Comparison of ENCODE assay signal across 15 cellular contexts in the genomic region with DNA sequence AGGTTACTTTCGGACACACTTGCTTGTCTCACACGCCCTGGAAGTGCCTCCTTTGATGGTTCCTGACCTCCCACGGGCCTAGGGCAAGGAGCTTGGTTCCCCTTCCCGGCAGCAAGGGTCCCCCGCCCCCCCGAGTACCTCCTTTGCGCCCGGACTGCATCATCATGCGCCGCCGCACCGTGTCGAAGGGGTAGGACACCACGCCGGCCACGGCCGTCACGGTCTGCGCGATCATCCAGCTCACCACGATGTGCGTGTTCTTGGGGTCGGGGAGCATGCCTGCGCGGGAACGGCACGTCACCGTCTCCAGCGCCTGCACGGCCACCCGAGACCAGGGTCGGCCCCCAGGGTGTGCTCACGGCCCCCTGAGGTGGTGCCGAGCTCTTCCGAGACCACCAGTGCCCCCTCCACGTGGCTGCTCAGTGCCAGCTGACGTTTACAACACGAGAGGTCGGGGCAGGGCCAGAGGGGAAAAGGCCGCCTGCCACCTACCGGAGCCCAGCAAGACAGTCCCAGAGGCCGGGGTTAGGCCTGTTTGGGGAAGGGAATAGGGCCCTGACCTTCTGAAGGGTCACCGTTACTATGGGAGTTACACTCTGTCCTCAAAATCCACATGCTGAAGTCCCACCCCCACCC. TPM values are rescaled to one million over a fixed set of nuclear protein-coding genes. Genes with fewer than 3 reads are reported as not detected.
DNase-seq lines count a peak whose midpoint lies in the region; ATAC-seq and TF ChIP-seq lines count a peak whose summit lies in the region.
"Had no signal": no experiment of that assay in that cellular context is flagged by ENCODE, and none has a peak within 500 bp of the region (broad histone marks: within the 10 kb centered on the region; RNA-seq: fewer than 3 reads in every experiment).

No MANE protein-coding gene starts in this region.

- H3K9ac ChIP-seq in colonic mucosa (ENCODE audit: low read depth in 2 of 2, low read length in 2 of 2) = no peak overlapping the region
- H3K9ac ChIP-seq in mesendoderm (ENCODE audit: low read length) = no peak overlapping the region

- peaks cover 10% of the 10 kb centered on the region for H3K79me1 ChIP-seq in mesendoderm (ENCODE audit: low read length)

- H2AK5ac ChIP-seq in mesendoderm (ENCODE audit: low read length) = no peak overlapping the region

- ATAC-seq in RWPE2 (ENCODE audit: low read depth) = no peak

- TF ChIP-seq POLR2A in spleen (IDR thresholded peaks at IDR 0.05) = no peak

- 90 to 96% (median 94%) methylated on average over 29 to 43 of the region's 43 CpGs for WGBS in spleen, 5 donors
- WGBS in mesendoderm (ENCODE audit: extremely low coverage, insufficient coverage, low lambda C conversion rate) = no CpG with 5 or more reads among the region's 43 CpGs

- intact Hi-C loops in spleen (cut with DNase I; ENCODE audit: low total_unique reads) (no loop called here), colonic mucosa (cut with DNase I) (no loop called here)

- H3K36me3 ChIP-seq in RWPE2 (ENCODE audit: low read depth) (peaks cover 83% of the 10 kb centered on the region), right atrium auricular region (peaks cover 73% of the 10 kb centered on the region), spleen (peaks cover 13 to 90% (median 76%) of the 10 kb centered on the region in 6 donors), colonic mucosa (peaks cover 30% of the 10 kb centered on the region), mesendoderm (ENCODE audit: control insufficient read depth, insufficient read depth, low read length) (peaks cover 40% of the 10 kb centered on the region)

- H3K4me3 ChIP-seq in RWPE2 (ENCODE audit: severe bottlenecking) (no peak overlapping the region), right atrium auricular region (no peak overlapping the region), spleen (no peak overlapping the region), colonic mucosa (no peak overlapping the region), mesendoderm (ENCODE audit: low read length) (no peak overlapping the region)
- H3K4me3 ChIP-seq: SK-N-MC had no signal

- H3K79me2 ChIP-seq in mesendoderm (ENCODE audit: control insufficient read depth, insufficient read depth, low read length) = peaks cover 41% of the 10 kb centered on the region

- H4K8ac ChIP-seq in mesendoderm (ENCODE audit: low read depth, low read length) = no peak overlapping the region

- no peak overlapping the region for H2BK120ac ChIP-seq in mesendoderm (ENCODE audit: low read depth, low read length)

- H3K27ac ChIP-seq in RWPE2 (ENCODE audit: poor library complexity, severe bottlenecking) (no peak overlapping the region), right atrium auricular region (peak overlapping the region in 1 of 2 donors; percentile 40), spleen (no peak overlapping the region), colonic mucosa (no peak overlapping the region), mesendoderm (ENCODE audit: low read depth, low read length) (no peak overlapping the region)
- H3K27ac ChIP-seq: SK-N-MC, VCaP had no signal

- no peak overlapping the region for H2BK5ac ChIP-seq in mesendoderm (ENCODE audit: low read length)

- no peak overlapping the region for H3K18ac ChIP-seq in mesendoderm (ENCODE audit: low read length)

- H3K4me1 ChIP-seq in RWPE2 (ENCODE audit: insufficient read depth, poor library complexity, severe bottlenecking) (no peaks in the 10 kb centered on the region), right atrium auricular region (peaks cover 0 to 44% of the 10 kb centered on the region in 2 donors), spleen (peaks cover 26 to 47% (median 41%) of the 10 kb centered on the region in 6 donors), colonic mucosa (peaks cover 5% of the 10 kb centered on the region), mesendoderm (ENCODE audit: control insufficient read depth, low read depth, low read length) (no peaks in the 10 kb centered on the region)
- H3K4me1 ChIP-seq: Caco-2 had no signal

- no peak for TF ChIP-seq CTCF in RWPE2 (IDR thresholded peaks at IDR 0.05; ENCODE audit: poor library complexity, severe bottlenecking)
- no peak for TF ChIP-seq CTCF in right atrium auricular region (IDR thresholded peaks at IDR 0.05)
- TF ChIP-seq CTCF in spleen (IDR thresholded peaks at IDR 0.05 in 8 of 11, conservative IDR thresholded peaks at IDR 0.05 in 3 of 11) = no peak
- TF ChIP-seq CTCF in colonic mucosa (IDR thresholded peaks at IDR 0.05) = no peak

- H3K23ac ChIP-seq in mesendoderm (ENCODE audit: low read length) = no peak overlapping the region

- H3K4me2 ChIP-seq in mesendoderm (ENCODE audit: low read length) = no peak overlapping the region

- H3K27me3 ChIP-seq in RWPE2 (ENCODE audit: insufficient read depth, poor library complexity, severe bottlenecking) (no peaks in the 10 kb centered on the region), right atrium auricular region (no peaks in the 10 kb centered on the region), spleen (replicated peaks in 1 of 7) (no peaks in the 10 kb centered on the region), colonic mucosa (no peaks in the 10 kb centered on the region), mesendoderm (ENCODE audit: insufficient read depth, low read length, poor library complexity) (no peaks in the 10 kb centered on the region)

- no peak overlapping the region for H4K5ac ChIP-seq in mesendoderm (ENCODE audit: low read length)

- no peak overlapping the region for H3K56ac ChIP-seq in mesendoderm (ENCODE audit: low read length)

- no peak overlapping the region for H2BK15ac ChIP-seq in mesendoderm (replicated peaks; ENCODE audit: low read depth)

- peak; percentile 66 for DNase-seq in activated effector memory CD4-positive, alpha-beta T cell treated with anti-CD3 and anti-CD28 coated beads, Interleukin-2, amount 50 U/mL, for 16 hours
- no peak for DNase-seq in activated effector memory CD4-positive, alpha-beta T cell treated with Interleukin-2 at 50 U/mL for 16 hours
- DNase-seq in RWPE2 (ENCODE audit: low spot score) = peak; percentile 80
- DNase-seq in right atrium auricular region (ENCODE audit: low spot score) = peak; percentile 57
- peak; percentile 79 for DNase-seq in spleen
- DNase-seq in colonic mucosa = no peak
- no peak for DNase-seq in mesendoderm
- DNase-seq in NCI-H1694 (lab: John Stamatoyannopoulos, UW) = no peak
- DNase-seq: effector CD4-positive, alpha-beta T cell; IMR-90; NCI-H2227 treated with DMSO at 0.1 percent for 48 hours had no signal

- no peaks in the 10 kb centered on the region for H3K9me3 ChIP-seq in RWPE2 (ENCODE audit: severe bottlenecking)
- H3K9me3 ChIP-seq in right atrium auricular region = no peaks in the 10 kb centered on the region
- no peaks in the 10 kb centered on the region for H3K9me3 ChIP-seq in spleen
- no peaks in the 10 kb centered on the region for H3K9me3 ChIP-seq in colonic mucosa
- H3K9me3 ChIP-seq: Caco-2 had no signal

- no peak overlapping the region for H3K4ac ChIP-seq in mesendoderm (ENCODE audit: low read depth, low read length)

RNA-seq across cellular contexts. Expression of a gene that starts 4.7 kb away (rescaled TPM):
- total RNA-seq in right atrium auricular region = 100 to 1,000 TPM; 109 to 157 TPM
- 100 to 1,000 TPM; 255 to 309 (median 297) TPM for total RNA-seq in spleen
- polyA plus RNA-seq in spleen = 100 to 1,000 TPM; 396 to 443 (median 425) TPM
- 100 to 1,000 TPM; 419 to 474 TPM for total RNA-seq in colonic mucosa
- polyA plus RNA-seq in mesendoderm (2013, experiment 1 of 2) = 429 TPM
- polyA plus RNA-seq in mesendoderm (2013, experiment 2 of 2) = 423 TPM

RNA-seq across cellular contexts. Expression of a gene that starts 50.7 kb away (rescaled TPM):
- total RNA-seq in right atrium auricular region = 1 to 10 TPM; 2.4 to 3.2 TPM
- 1 to 10 TPM; 2.4 to 8.6 (median 5.4) TPM for total RNA-seq in spleen
- polyA plus RNA-seq in spleen = 10 to 100 TPM in 1 of 3 donors, 1 to 10 TPM in 2; 6.7 to 11.2 (median 9.4) TPM
- total RNA-seq in colonic mucosa = 1 to 10 TPM; 2.1 to 6.7 TPM
- 0.07 TPM for polyA plus RNA-seq in mesendoderm (2013, experiment 1 of 2)
- 0.03 TPM for polyA plus RNA-seq in mesendoderm (2013, experiment 2 of 2)
- total RNA-seq: Caco-2, IMR-90 had no signal
- polyA plus RNA-seq: AG04450, IMR-90 had no signal

Comparison
In these comparisons a context has a peak if more than half of its experiments do, and no peak if none do; other contexts are left out.
1. DNase-seq: peak in activated effector memory CD4-positive, alpha-beta T cell treated with anti-CD3 and anti-CD28 coated beads, Interleukin-2, amount 50 U/mL, for 16 hours (single experiment), RWPE2 (single experiment), right atrium auricular region (single experiment) and spleen (single experiment); none in activated effector memory CD4-positive, alpha-beta T cell treated with Interleukin-2 at 50 U/mL for 16 hours (single experiment), colonic mucosa (single experiment), mesendoderm (single experiment) and NCI-H1694 (single experiment).